In genomic region chr20:4592316-4593148, GRCh38 we compare ENCODE assay signal across 1 cellular context.
TF ChIP-seq lines count a peak whose summit lies in the region.

No MANE protein-coding gene starts in this region.

TF ChIP-seq in HepG2, 621 proteins besides CTCF, POLR2A, EP300 and RAD21 (continued from another document and continues in another):
- TF ChIP-seq ZNF572 (CRISPR knock-in tag; IDR thresholded peaks at IDR 0.05) (no peak), SETDB1 (CRISPR knock-in tag; IDR thresholded peaks at IDR 0.05; ENCODE audit: borderline replicate concordance) (no peak), ZSCAN22 (CRISPR knock-in tag; IDR thresholded peaks at IDR 0.05) (no peak), ZNF224 (CRISPR knock-in tag; IDR thresholded peaks at IDR 0.05) (no peak), CREB1 (IDR thresholded peaks at IDR 0.05) (no peak), CREB1 (CRISPR knock-in tag; IDR thresholded peaks at IDR 0.05) (no peak), ZNF263 (CRISPR knock-in tag; IDR thresholded peaks at IDR 0.05) (no peak), ATF5 (CRISPR knock-in tag; IDR thresholded peaks at IDR 0.05; ENCODE audit: low read depth) (no peak), ZBTB4 (CRISPR knock-in tag; IDR thresholded peaks at IDR 0.05; ENCODE audit: borderline replicate concordance) (peak; percentile 33), MED1 (CRISPR knock-in tag; IDR thresholded peaks at IDR 0.05) (peak; percentile 10; the same call in 1 of the 2 replicates), STAT5B (CRISPR knock-in tag; IDR thresholded peaks at IDR 0.05) (no peak), ZNF678 (CRISPR knock-in tag; IDR thresholded peaks at IDR 0.05) (0 out of 2 replicates have a peak, but pooled peaks have one; percentile 59), PTBP1 (IDR thresholded peaks at IDR 0.05; ENCODE audit: low read depth, low read length, poor library complexity, severe bottlenecking) (no peak), ZNF589 (CRISPR knock-in tag; conservative IDR thresholded peaks at IDR 0.05) (0 out of 2 replicates have a peak, but pooled peaks have one; percentile 49), ZNF563 (CRISPR knock-in tag; IDR thresholded peaks at IDR 0.05) (peak; percentile 82), ZNF282 (IDR thresholded peaks at IDR 0.05; ENCODE audit: partially characterized antibody) (no peak), ZNF556 (CRISPR knock-in tag; IDR thresholded peaks at IDR 0.05; ENCODE audit: borderline replicate concordance) (peak; percentile 92), SYNCRIP (IDR thresholded peaks at IDR 0.05; ENCODE audit: insufficient read depth, low read depth, low read length) (no peak), NAIF1 (CRISPR knock-in tag; IDR thresholded peaks at IDR 0.05; ENCODE audit: borderline replicate concordance) (no peak), ZNF567 (CRISPR knock-in tag; IDR thresholded peaks at IDR 0.05; ENCODE audit: borderline replicate concordance) (peak; percentile 84; the same call in 1 of the 2 replicates), FOXK2 (IDR thresholded peaks at IDR 0.05) (no peak), RBAK (CRISPR knock-in tag; IDR thresholded peaks at IDR 0.05) (no peak), FOSL1 (CRISPR knock-in tag; IDR thresholded peaks at IDR 0.05; ENCODE audit: borderline replicate concordance) (no peak), ZNF12 (CRISPR knock-in tag; IDR thresholded peaks at IDR 0.05) (no peak), ZNF256 (CRISPR knock-in tag; conservative IDR thresholded peaks at IDR 0.05) (no peak), TOPORS (CRISPR knock-in tag; IDR thresholded peaks at IDR 0.05) (no peak), HNF1A (IDR thresholded peaks at IDR 0.05; ENCODE audit: low read depth) (0 out of 2 replicates have a peak, but pooled peaks have one; percentile 34), HNF1A (CRISPR knock-in tag; IDR thresholded peaks at IDR 0.05; ENCODE audit: borderline replicate concordance) (no peak; the same call in 1 of the 2 replicates), HDAC1 (CRISPR knock-in tag; IDR thresholded peaks at IDR 0.05) (peak; percentile 66; the same call in 1 of the 2 replicates), ZNF564 (CRISPR knock-in tag; IDR thresholded peaks at IDR 0.05) (0 out of 2 replicates have a peak, but pooled peaks have one; percentile 20), ZNF292 (CRISPR knock-in tag; IDR thresholded peaks at IDR 0.05; ENCODE audit: borderline replicate concordance, low read depth) (no peak), RBM22 (optimal IDR thresholded peaks at IDR 0.05; ENCODE audit: low read length) (no peak), ZFP36L2 (CRISPR knock-in tag; IDR thresholded peaks at IDR 0.05) (no peak), YY1 (IDR thresholded peaks at IDR 0.05; ENCODE audit: insufficient read depth, insufficient replicate concordance, low read depth, low read length) (peak; percentile 74), ZKSCAN5 (CRISPR knock-in tag; IDR thresholded peaks at IDR 0.05) (no peak), ZNF839 (CRISPR knock-in tag; IDR thresholded peaks at IDR 0.05; ENCODE audit: borderline replicate concordance) (no peak), PATZ1 (CRISPR knock-in tag; IDR thresholded peaks at IDR 0.05) (peak; percentile 82), E2F5 (CRISPR knock-in tag; conservative IDR thresholded peaks at IDR 0.05) (peak; percentile 79; the same call in 1 of the 2 replicates), ZNF768 (CRISPR knock-in tag; IDR thresholded peaks at IDR 0.05) (peak; percentile 69)
- TF ChIP-seq, protein P1, sequence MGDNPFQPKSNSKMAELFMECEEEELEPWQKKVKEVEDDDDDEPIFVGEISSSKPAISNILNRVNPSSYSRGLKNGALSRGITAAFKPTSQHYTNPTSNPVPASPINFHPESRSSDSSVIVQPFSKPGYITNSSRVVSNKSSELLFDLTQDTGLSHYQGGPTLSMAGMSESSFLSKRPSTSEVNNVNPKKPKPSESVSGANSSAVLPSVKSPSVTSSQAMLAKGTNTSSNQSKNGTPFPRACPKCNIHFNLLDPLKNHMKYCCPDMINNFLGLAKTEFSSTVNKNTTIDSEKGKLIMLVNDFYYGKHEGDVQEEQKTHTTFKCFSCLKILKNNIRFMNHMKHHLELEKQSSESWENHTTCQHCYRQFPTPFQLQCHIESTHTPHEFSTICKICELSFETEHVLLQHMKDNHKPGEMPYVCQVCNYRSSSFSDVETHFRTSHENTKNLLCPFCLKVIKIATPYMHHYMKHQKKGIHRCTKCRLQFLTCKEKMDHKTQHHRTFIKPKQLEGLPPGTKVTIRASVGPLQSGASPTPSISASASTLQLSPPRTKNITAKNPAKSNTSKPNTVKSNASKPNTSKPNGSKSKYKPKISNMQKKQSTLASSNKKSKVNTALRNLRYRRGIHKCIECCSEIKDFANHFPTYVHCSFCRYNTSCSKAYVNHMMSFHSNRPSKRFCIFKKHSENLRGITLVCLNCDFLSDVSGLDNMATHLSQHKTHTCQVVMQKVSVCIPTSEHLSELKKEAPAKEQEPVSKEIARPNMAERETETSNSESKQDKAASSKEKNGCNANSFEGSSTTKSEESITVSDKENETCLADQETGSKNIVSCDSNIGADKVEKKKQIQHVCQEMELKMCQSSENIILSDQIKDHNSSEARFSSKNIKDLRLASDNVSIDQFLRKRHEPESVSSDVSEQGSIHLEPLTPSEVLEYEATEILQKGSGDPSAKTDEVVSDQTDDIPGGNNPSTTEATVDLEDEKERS (CRISPR knock-in tag; IDR thresholded peaks at IDR 0.05): no peak
- TF ChIP-seq, protein P2, sequence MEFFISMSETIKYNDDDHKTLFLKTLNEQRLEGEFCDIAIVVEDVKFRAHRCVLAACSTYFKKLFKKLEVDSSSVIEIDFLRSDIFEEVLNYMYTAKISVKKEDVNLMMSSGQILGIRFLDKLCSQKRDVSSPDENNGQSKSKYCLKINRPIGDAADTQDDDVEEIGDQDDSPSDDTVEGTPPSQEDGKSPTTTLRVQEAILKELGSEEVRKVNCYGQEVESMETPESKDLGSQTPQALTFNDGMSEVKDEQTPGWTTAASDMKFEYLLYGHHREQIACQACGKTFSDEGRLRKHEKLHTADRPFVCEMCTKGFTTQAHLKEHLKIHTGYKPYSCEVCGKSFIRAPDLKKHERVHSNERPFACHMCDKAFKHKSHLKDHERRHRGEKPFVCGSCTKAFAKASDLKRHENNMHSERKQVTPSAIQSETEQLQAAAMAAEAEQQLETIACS (CRISPR knock-in tag; IDR thresholded peaks at IDR 0.05): no peak
- TF ChIP-seq, protein P3, sequence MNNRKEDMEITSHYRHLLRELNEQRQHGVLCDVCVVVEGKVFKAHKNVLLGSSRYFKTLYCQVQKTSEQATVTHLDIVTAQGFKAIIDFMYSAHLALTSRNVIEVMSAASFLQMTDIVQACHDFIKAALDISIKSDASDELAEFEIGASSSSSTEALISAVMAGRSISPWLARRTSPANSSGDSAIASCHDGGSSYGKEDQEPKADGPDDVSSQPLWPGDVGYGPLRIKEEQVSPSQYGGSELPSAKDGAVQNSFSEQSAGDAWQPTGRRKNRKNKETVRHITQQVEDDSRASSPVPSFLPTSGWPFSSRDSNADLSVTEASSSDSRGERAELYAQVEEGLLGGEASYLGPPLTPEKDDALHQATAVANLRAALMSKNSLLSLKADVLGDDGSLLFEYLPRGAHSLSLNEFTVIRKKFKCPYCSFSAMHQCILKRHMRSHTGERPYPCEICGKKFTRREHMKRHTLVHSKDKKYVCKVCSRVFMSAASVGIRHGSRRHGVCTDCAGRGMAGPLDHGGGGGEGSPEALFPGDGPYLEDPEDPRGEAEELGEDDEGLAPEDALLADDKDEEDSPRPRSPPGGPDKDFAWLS (CRISPR knock-in tag; IDR thresholded peaks at IDR 0.05; ENCODE audit: borderline replicate concordance): no peak
- TF ChIP-seq, protein P4, sequence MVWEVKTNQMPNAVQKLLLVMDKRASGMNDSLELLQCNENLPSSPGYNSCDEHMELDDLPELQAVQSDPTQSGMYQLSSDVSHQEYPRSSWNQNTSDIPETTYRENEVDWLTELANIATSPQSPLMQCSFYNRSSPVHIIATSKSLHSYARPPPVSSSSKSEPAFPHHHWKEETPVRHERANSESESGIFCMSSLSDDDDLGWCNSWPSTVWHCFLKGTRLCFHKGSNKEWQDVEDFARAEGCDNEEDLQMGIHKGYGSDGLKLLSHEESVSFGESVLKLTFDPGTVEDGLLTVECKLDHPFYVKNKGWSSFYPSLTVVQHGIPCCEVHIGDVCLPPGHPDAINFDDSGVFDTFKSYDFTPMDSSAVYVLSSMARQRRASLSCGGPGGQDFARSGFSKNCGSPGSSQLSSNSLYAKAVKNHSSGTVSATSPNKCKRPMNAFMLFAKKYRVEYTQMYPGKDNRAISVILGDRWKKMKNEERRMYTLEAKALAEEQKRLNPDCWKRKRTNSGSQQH (CRISPR knock-in tag; IDR thresholded peaks at IDR 0.05; ENCODE audit: low read depth): peak; percentile 83; the same call in 1 of the 2 replicates
